8 cellular contexts compared by ENCODE assay signal in genomic region chr3:5187152-5187919, GRCh38. TPM values are rescaled to one million over a fixed set of nuclear protein-coding genes. Genes with fewer than 3 reads are reported as not detected.
DNase-seq lines count a peak whose midpoint lies in the region; ATAC-seq and TF ChIP-seq lines count a peak whose summit lies in the region.

TSS of gene EDEM1 (plus strand) at chr3:5187707. CDS start at chr3:5187806, 99 bp downstream.

- H3K79me2 ChIP-seq in trophoblast cell (ENCODE audit: control insufficient read depth, insufficient read depth, low read length, poor library complexity): peaks cover 20% of the 10 kb centered on the region

- H3K4me3 ChIP-seq in GM12875 (ENCODE audit: low read depth, low read length) (peak within 1 kb of the TSS; percentile 99), adipocyte (ENCODE audit: low read length) (peak within 1 kb of the TSS; percentile 94), trophoblast cell (ENCODE audit: low read depth, low read length) (peak within 1 kb of the TSS; percentile 95), tibial nerve (peak within 1 kb of the TSS; percentile 91 to 98 (median 96))

- H4K8ac ChIP-seq in trophoblast cell (ENCODE audit: low read depth, low read length): peak within 1 kb of the TSS; percentile 71

- peak; percentile 42 for DNase-seq in NCI-H1092 (lab: John Stamatoyannopoulos, UW)
- DNase-seq in T follicular helper cell (ENCODE audit: low read depth): peak; percentile 88
- DNase-seq in adipocyte (ENCODE audit: low read depth): peak; percentile 98
- peak; percentile 99 for DNase-seq in cardiac septum (ENCODE audit: low spot score)
- peak; percentile 94 to 98 for DNase-seq in trophoblast cell
- peak; percentile 86 to 91 for DNase-seq in tibial nerve (ENCODE audit: low spot score in 2 of 2)

- peak within 1 kb of the TSS; percentile 87 for H3K4me2 ChIP-seq in trophoblast cell (ENCODE audit: low read length)

- H3K4ac ChIP-seq in trophoblast cell (ENCODE audit: low read depth, low read length): peak within 1 kb of the TSS; percentile 87

- H3K27me3 ChIP-seq in adipocyte (replicated peaks; ENCODE audit: control insufficient read depth, insufficient read depth, low read length) (no peaks in the 10 kb centered on the region), trophoblast cell (ENCODE audit: insufficient read depth, low read length) (no peaks in the 10 kb centered on the region), tibial nerve (no peaks in the 10 kb centered on the region)

- no CpG with 5 or more reads among the region's 78 CpGs for WGBS in trophoblast cell (ENCODE audit: extremely low coverage, insufficient coverage, insufficient read length)
- whole genome bisulfite sequencing in tibial nerve, 2 donors: 0 to 1% methylated on average over 19 to 63 of the region's 78 CpGs

- intact Hi-C loops in cardiac septum (cut with DNase I): loop anchor here (1.0 to 10.0 kb wide), 3 partner anchors 65 to 695 kb away; partner anchors contain the start of genes ARL8B and ITPR1

- peak within 1 kb of the TSS; percentile 72 for H3K14ac ChIP-seq in trophoblast cell (ENCODE audit: low read length)

- peak within 1 kb of the TSS; percentile 73 for H2BK120ac ChIP-seq in trophoblast cell (ENCODE audit: insufficient read depth, low read length, poor library complexity)

- H3K23ac ChIP-seq in trophoblast cell (ENCODE audit: low read length): no peak within 1 kb of the TSS

- H3K4me1 ChIP-seq in adipocyte (ENCODE audit: control insufficient read depth, insufficient read depth, low read length): peaks cover 21% of the 10 kb centered on the region
- H3K4me1 ChIP-seq in trophoblast cell (ENCODE audit: control insufficient read depth in 1 of 2, insufficient read depth in 2 of 2, low read length in 2 of 2): peaks cover 3 to 7% of the 10 kb centered on the region in 2 experiments
- H3K4me1 ChIP-seq in tibial nerve: peaks cover 0 to 53% (median 25%) of the 10 kb centered on the region in 4 donors

- H3K27ac ChIP-seq in trophoblast cell (ENCODE audit: low read depth, low read length) (peak within 1 kb of the TSS; percentile 83), tibial nerve (peak within 1 kb of the TSS; percentile 72 to 97 (median 97))

- H2BK12ac ChIP-seq in trophoblast cell (ENCODE audit: low read length): peak within 1 kb of the TSS; percentile 16

- peak within 1 kb of the TSS; percentile 33 for H2AFZ ChIP-seq in trophoblast cell (ENCODE audit: insufficient read depth, low read length, poor library complexity)

- peak; percentile 91 for ATAC-seq in HG02610 (IDR thresholded peaks at IDR 0.05; ENCODE audit: unreplicated experiment)

- H3K9me3 ChIP-seq in adipocyte (ENCODE audit: control insufficient read depth, low read length): no peaks in the 10 kb centered on the region
- no peaks in the 10 kb centered on the region for H3K9me3 ChIP-seq in trophoblast cell (ENCODE audit: insufficient read depth, low read depth, low read length)
- H3K9me3 ChIP-seq in tibial nerve: no peaks in the 10 kb centered on the region

- peak within 1 kb of the TSS; percentile 85 for H4K91ac ChIP-seq in trophoblast cell (ENCODE audit: low read depth, low read length)

- peak within 1 kb of the TSS; percentile 85 for H3K18ac ChIP-seq in trophoblast cell (ENCODE audit: low read length)

- H3K9ac ChIP-seq in adipocyte (ENCODE audit: low read length): peak within 1 kb of the TSS; percentile 95
- H3K9ac ChIP-seq in trophoblast cell (ENCODE audit: low read length): peak within 1 kb of the TSS; percentile 92

- H2BK5ac ChIP-seq in trophoblast cell (ENCODE audit: low read depth, low read length, poor library complexity): peak within 1 kb of the TSS; percentile 89

- peak; percentile 16 to 77 for TF ChIP-seq EP300 in tibial nerve (IDR thresholded peaks at IDR 0.05)

- no peak for TF ChIP-seq CTCF in GM12875 (IDR thresholded peaks at IDR 0.05; ENCODE audit: borderline replicate concordance, insufficient read depth, low read depth, low read length)
- peak in 1 of 5 experiments; percentile 40 for TF ChIP-seq CTCF in tibial nerve (IDR thresholded peaks at IDR 0.05)

- peak within 1 kb of the TSS; percentile 3 for H4K12ac ChIP-seq in trophoblast cell (ENCODE audit: low read depth, low read length)

- peaks cover under 1% of the 10 kb centered on the region for H3K36me3 ChIP-seq in adipocyte (ENCODE audit: control insufficient read depth, insufficient read depth, low read length, severe bottlenecking)
- H3K36me3 ChIP-seq in trophoblast cell (ENCODE audit: control insufficient read depth in 1 of 2, insufficient read depth in 2 of 2, low read length in 2 of 2): peaks cover 0 to 5% of the 10 kb centered on the region in 2 experiments
- peaks cover 0 to 11% (median 0%) of the 10 kb centered on the region in 3 donors for H3K36me3 ChIP-seq in tibial nerve

- TF ChIP-seq POLR2A in tibial nerve (IDR thresholded peaks at IDR 0.05): peak; percentile 71 to 80

- H3K79me1 ChIP-seq in trophoblast cell (ENCODE audit: low read length): peaks cover 12% of the 10 kb centered on the region

- peak within 1 kb of the TSS; percentile 61 for H2AK5ac ChIP-seq in trophoblast cell (ENCODE audit: low read length)

RNA-seq across cellular contexts. Expression of gene EDEM1, which starts in this region (rescaled TPM):
- total RNA-seq in cardiac septum (10.3 TPM), tibial nerve (100 to 1,000 TPM in 1 of 4 donors, 10 to 100 TPM in 3; 37.2 to 139 (median 78.1) TPM)
- polyA plus RNA-seq in trophoblast cell (2013): 44.8 and 49.1 TPM in 2 replicates

Comparison
In these comparisons a context has a peak if more than half of its experiments do, and no peak if none do; other contexts are left out.
1. Peak in every context shown above with its lines: DNase-seq, ATAC-seq, H3K4me3 ChIP-seq and H3K27ac ChIP-seq.
2. DNase-seq: peak in every context shown above with its lines; median percentile 99 in cardiac septum; 98 in adipocyte; 96 in trophoblast cell; 88 in tibial nerve; 88 in T follicular helper cell; 42 in NCI-H1092.